In the genomic region with DNA sequence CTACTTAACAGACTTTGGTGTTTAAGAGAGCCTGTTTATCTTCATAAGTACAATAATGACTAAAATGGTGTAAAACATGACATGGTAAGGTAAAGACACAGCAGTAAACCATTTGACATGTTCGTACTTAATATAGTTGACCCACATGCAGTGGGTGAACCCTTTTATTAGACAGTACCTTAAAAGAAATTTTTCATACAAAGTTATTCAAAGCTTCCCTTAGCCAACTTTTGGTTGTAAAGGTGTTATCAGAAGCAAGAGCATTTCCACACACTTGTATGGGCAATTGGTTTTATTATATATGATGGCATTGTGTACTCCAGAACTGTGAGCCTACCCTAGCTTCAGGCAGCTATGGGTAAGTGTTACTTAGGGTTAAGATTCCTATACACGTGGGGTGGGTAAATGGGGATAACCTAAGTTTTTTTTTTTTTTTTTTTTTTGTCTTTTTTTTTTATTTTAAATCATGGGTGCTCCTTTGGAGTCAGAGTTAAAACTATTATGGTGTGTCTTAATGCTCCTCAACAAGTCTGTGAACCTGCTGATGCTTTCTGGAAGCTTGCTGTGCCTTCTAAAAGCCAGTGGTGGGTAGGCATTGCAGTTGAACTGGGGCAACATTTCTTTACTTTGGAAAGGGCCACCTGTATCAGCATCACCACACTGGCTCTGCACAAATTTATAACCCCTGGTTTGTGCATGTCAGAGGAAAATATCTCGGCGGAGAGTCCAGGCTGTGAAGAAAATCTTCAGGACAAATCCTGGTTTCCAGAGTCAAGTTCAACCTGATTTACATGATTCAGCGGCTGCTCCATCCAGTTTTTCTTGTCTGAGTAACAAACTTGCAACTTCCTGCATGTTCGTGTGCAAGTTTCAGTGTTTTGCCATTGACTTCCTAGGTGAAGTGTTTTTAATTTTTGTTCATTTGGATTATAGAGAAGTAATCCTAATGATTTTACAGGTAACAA, we compare ENCODE assay signal across 8 cellular contexts. TPM values are rescaled to one million over a fixed set of nuclear protein-coding genes. Genes with fewer than 3 reads are reported as not detected.
DNase-seq lines count a peak whose midpoint lies in the region; ATAC-seq, FAIRE-seq and TF ChIP-seq lines count a peak whose summit lies in the region.

No MANE protein-coding gene starts in this region.

- peaks cover 35 to 68% (median 60%) of the 10 kb centered on the region in 11 experiments for H3K36me3 ChIP-seq in BLaER1 treated with 17β-estradiol and CSF1 and Interleukin-3, amounts not matched to agents 10 nM and 100 nM
- H3K36me3 ChIP-seq in IMR-90 (ENCODE audit: control insufficient read depth, insufficient read depth, low read length) = peaks cover 11% of the 10 kb centered on the region
- peaks cover 69% of the 10 kb centered on the region for H3K36me3 ChIP-seq in K562 (ENCODE audit: control insufficient read depth, insufficient read depth, low read length)
- peaks cover 23% of the 10 kb centered on the region for H3K36me3 ChIP-seq in lower lobe of right lung
- H3K36me3 ChIP-seq in urinary bladder (ENCODE audit: insufficient read depth) = no peaks in the 10 kb centered on the region

- H3K4me1 ChIP-seq in BLaER1 treated with 17β-estradiol and CSF1 and Interleukin-3, amounts not matched to agents 10 nM and 100 nM = peaks cover 23 to 49% (median 42%) of the 10 kb centered on the region in 10 experiments
- H3K4me1 ChIP-seq in IMR-90 (ENCODE audit: control insufficient read depth, insufficient read depth, low read length) = peaks cover 3% of the 10 kb centered on the region
- peaks cover 0 to 11% of the 10 kb centered on the region in 2 experiments; a peak in 2 of 5 replicates for H3K4me1 ChIP-seq in K562 (replicated peaks in 1 of 2; ENCODE audit: control insufficient read depth in 2 of 2, insufficient read depth in 2 of 2, low read length in 2 of 2)
- peaks cover 41% of the 10 kb centered on the region for H3K4me1 ChIP-seq in lower lobe of right lung
- H3K4me1 ChIP-seq in urinary bladder (ENCODE audit: insufficient read depth) = no peaks in the 10 kb centered on the region

- H3K14ac ChIP-seq in IMR-90 (replicated peaks; ENCODE audit: low read depth, low read length) = peak overlapping the region; percentile 65; the same call in 1 of the 2 replicates

- BruUV-seq in IMR-90 (replicated peaks; lab: Mats Ljungman, UMichigan) (no TSS peak), K562 (replicated peaks; lab: Mats Ljungman, UMichigan) (no TSS peak)

- peaks cover 3 to 26% of the 10 kb centered on the region in 2 experiments; a peak in 3 of 4 replicates for H3K79me1 ChIP-seq in IMR-90 (ENCODE audit: low read depth in 1 of 2, low read length in 2 of 2)

- no peak overlapping the region for H3K56ac ChIP-seq in IMR-90 (ENCODE audit: extremely low read depth, insufficient read depth, low read length)

- H2BK15ac ChIP-seq in IMR-90 (ENCODE audit: low read depth, low read length) = no peak overlapping the region

- peak overlapping the region in 5 of 11 experiments; percentile 13 to 100 (median 99); a peak in 3 of 22 replicates for H3K27ac ChIP-seq in BLaER1 treated with 17β-estradiol and CSF1 and Interleukin-3, amounts not matched to agents 10 nM and 100 nM
- H3K27ac ChIP-seq in IMR-90 (ENCODE audit: insufficient read depth, low read length) (no peak overlapping the region), K562 (ENCODE audit: extremely low read depth, low read depth, low read length) (peak overlapping the region; percentile 98; the same call in 2 of the 3 replicates), lower lobe of right lung (peak overlapping the region; percentile 28), urinary bladder (ENCODE audit: low read depth) (no peak overlapping the region)

- H3K27me3 ChIP-seq in BLaER1 treated with 17β-estradiol and CSF1 and Interleukin-3, amounts not matched to agents 10 nM and 100 nM = no peaks in the 10 kb centered on the region
- H3K27me3 ChIP-seq in IMR-90 (ENCODE audit: control insufficient read depth, insufficient read depth, low read length) (no peaks in the 10 kb centered on the region), K562 (ENCODE audit: control insufficient read depth in 2 of 2, insufficient read depth in 2 of 2, low read length in 2 of 2) (no peaks in the 10 kb centered on the region), lower lobe of right lung (ENCODE audit: low read depth) (no peaks in the 10 kb centered on the region)

- TF ChIP-seq RAD21 in IMR-90 (IDR thresholded peaks at IDR 0.05; ENCODE audit: low read length) (no peak), K562 (CRISPR knock-in tag; conservative IDR thresholded peaks at IDR 0.05 in 1 of 2, IDR thresholded peaks at IDR 0.05 in 1 of 2) (no peak)

- H4K20me1 ChIP-seq in BLaER1 treated with 17β-estradiol and CSF1 and Interleukin-3, amounts not matched to agents 10 nM and 100 nM = peaks cover 60 to 76% (median 69%) of the 10 kb centered on the region in 11 experiments
- H4K20me1 ChIP-seq in IMR-90 (ENCODE audit: insufficient read depth, low read length) (peaks cover 51% of the 10 kb centered on the region), K562 (replicated peaks; ENCODE audit: control insufficient read depth, insufficient read depth, low read length) (peaks cover 26% of the 10 kb centered on the region)

- H2AK5ac ChIP-seq in IMR-90 (ENCODE audit: low read depth, low read length) = no peak overlapping the region

- in situ Hi-C loops in IMR-90 (cut with MboI; ENCODE audit: low sequenced_read_pairs) (loop anchor here (10.0 kb wide), 1 partner anchor 255 kb away; the partner anchor contains the start of genes DDIAS and PRCP), K562 (cut with MboI) (no loop called here)

- peak overlapping the region; percentile 85 to 98 (median 94) for H3K4me3 ChIP-seq in BLaER1 treated with 17β-estradiol and CSF1 and Interleukin-3, amounts not matched to agents 10 nM and 100 nM
- peak overlapping the region; percentile 71 for H3K4me3 ChIP-seq in IMR-90 (ENCODE audit: insufficient read depth, low read depth, low read length)
- peak overlapping the region; percentile 80 for H3K4me3 ChIP-seq in K562
- H3K4me3 ChIP-seq in lower lobe of right lung = peak overlapping the region; percentile 74
- H3K4me3 ChIP-seq in urinary bladder (ENCODE audit: low read depth, low read length) = peak overlapping the region; percentile 93

- peak overlapping the region; percentile 15 for H2AK9ac ChIP-seq in IMR-90 (replicated peaks; ENCODE audit: low read depth, low read length, poor library complexity)

- FAIRE-seq in K562 (lab: Jason Lieb, UNC) = no peak

- H3K9ac ChIP-seq in BLaER1 treated with 17β-estradiol and CSF1 and Interleukin-3, amounts not matched to agents 10 nM and 100 nM = peak overlapping the region; percentile 98 to 100 (median 99)
- H3K9ac ChIP-seq in IMR-90 (ENCODE audit: low read depth, low read length) = peak overlapping the region; percentile 100; the same call in 1 of the 2 replicates
- peak overlapping the region; percentile 70 to 98; a peak in 3 of 4 replicates for H3K9ac ChIP-seq in K562 (ENCODE audit: insufficient read depth in 1 of 2, low read depth in 2 of 2, low read length in 2 of 2)

- no peak overlapping the region for H2BK120ac ChIP-seq in IMR-90 (ENCODE audit: low read depth, low read length)

- H4K8ac ChIP-seq in IMR-90 (ENCODE audit: low read depth in 2 of 2, low read length in 2 of 2) = no peak overlapping the region; a peak in 1 of 4 replicates

- intact Hi-C loops in IMR-90 (cut with micrococcal nuclease) (loop anchor here (5.0 kb wide), 3 partner anchors 108 to 443 kb away; no protein-coding TSS in a partner anchor), K562 (cut with micrococcal nuclease) (no loop called here), lower lobe of right lung (cut with DNase I) (no loop called here)

- no peak for TF ChIP-seq EP300 in K562 (IDR thresholded peaks at IDR 0.05; ENCODE audit: low read length)

- H2AFZ ChIP-seq in IMR-90 (replicated peaks; ENCODE audit: low read length, poor library complexity) (no peak overlapping the region), K562 (ENCODE audit: low read depth, low read length) (no peak overlapping the region)

- peak overlapping the region; percentile 71; the same call in 1 of the 2 replicates for H3K23ac ChIP-seq in IMR-90 (ENCODE audit: low read depth, low read length)

- dilution Hi-C loops in IMR-90 (cut with HindIII; ENCODE audit: low sequenced_read_pairs, unreplicated experiment) = loop anchor here (25.0 kb wide), 1 partner anchor 98 kb away; the partner anchor contains the start of gene RAB30

- H2BK5ac ChIP-seq in IMR-90 (ENCODE audit: low read depth, low read length, poor library complexity, severe bottlenecking) = peak overlapping the region; percentile 5

- POLR2A ChIA-PET in IMR-90 (lab: Charles Lee; ENCODE audit: unreplicated experiment) = interaction anchor here (1.1 kb wide), 1 partner anchor 10 kb away, joined by 3 read pairs; no protein-coding TSS in a partner anchor
- POLR2A ChIA-PET in K562 (lab: Yijun Ruan, JAX) = interaction anchor here (0.6 to 1.3 kb wide), 5 partner anchors 9 to 80 kb away, joined by 3 to 13 read pairs (median 4); no protein-coding TSS in a partner anchor

- no peak overlapping the region for H4K91ac ChIP-seq in IMR-90 (ENCODE audit: insufficient read depth, low read depth, low read length)

- H2BK20ac ChIP-seq in IMR-90 (ENCODE audit: low read depth, low read length) = no peak overlapping the region

- CTCF ChIA-PET in IMR-90 (lab: Yijun Ruan, JAX) (interaction anchor here (1.4 kb wide), 1 partner anchor 10 kb away, joined by 5 read pairs; no protein-coding TSS in a partner anchor), K562 (lab: Yijun Ruan, JAX; ENCODE audit: low intra/inter-chr PET ratio) (no interaction called here)

- no peaks in the 10 kb centered on the region for H3K9me3 ChIP-seq in BLaER1 treated with 17β-estradiol and CSF1 and Interleukin-3, amounts not matched to agents 10 nM and 100 nM (replicated peaks in 1 of 11)
- no peaks in the 10 kb centered on the region for H3K9me3 ChIP-seq in IMR-90 (ENCODE audit: control insufficient read depth, insufficient read depth, low read length)
- 0 out of 2 replicates have a peak, but pooled peaks cover 3% of the 10 kb centered on the region for H3K9me3 ChIP-seq in K562 (replicated peaks; ENCODE audit: control insufficient read depth, insufficient read depth, low read depth, low read length)
- H3K9me3 ChIP-seq in lower lobe of right lung = no peaks in the 10 kb centered on the region

- TF ChIP-seq CTCF in IMR-90 (conservative IDR thresholded peaks at IDR 0.05; ENCODE audit: low read depth, low read length) (no peak), K562 (IDR thresholded peaks at IDR 0.05 in 2 of 3, conservative IDR thresholded peaks at IDR 0.05 in 1 of 3; ENCODE audit: insufficient read depth in 2 of 3, low read depth in 1 of 3, low read length in 3 of 3) (no peak), lower lobe of right lung (IDR thresholded peaks at IDR 0.05) (no peak)

- no peak overlapping the region for H4K5ac ChIP-seq in IMR-90 (ENCODE audit: low read depth, low read length)

- TF ChIP-seq POLR2A in IMR-90 (IDR thresholded peaks at IDR 0.05; ENCODE audit: low read depth, low read length) (peak; percentile 34; the same call in 1 of the 2 replicates), K562 (conservative IDR thresholded peaks at IDR 0.05) (peak; percentile 48)

- peaks cover 6% of the 10 kb centered on the region; the same call in 1 of the 2 replicates for H3K9me1 ChIP-seq in IMR-90 (ENCODE audit: insufficient read depth, low read length)
- H3K9me1 ChIP-seq in K562 (ENCODE audit: control insufficient read depth, insufficient read depth, low read length) = no peaks in the 10 kb centered on the region

- H3K4ac ChIP-seq in IMR-90 (ENCODE audit: low read depth, low read length) = no peak overlapping the region

- 79% methylated on average over 2 of the region's 6 CpGs; no CpG with 5 or more reads in 1 of the 2 experiments for WGBS in IMR-90 (ENCODE audit: extremely low coverage in 2 of 2, insufficient read length in 1 of 2), 2 experiments
- WGBS in K562 (ENCODE audit: insufficient coverage, low coverage, missing lambda C conversion rate) = 15% methylated on average over 6 of the region's 6 CpGs
- WGBS in urinary bladder = 29% methylated on average over 6 of the region's 6 CpGs

- ATAC-seq in IMR-90 (ENCODE audit: low read depth) (no peak), K562 (no peak), lower lobe of right lung (no peak), GM21390 (IDR thresholded peaks at IDR 0.05; ENCODE audit: unreplicated experiment) (no peak)

- DNase-seq in IMR-90 = peak; percentile 49
- no peak for DNase-seq in K562 (ENCODE audit: extremely low read depth in 1 of 4, low spot score in 3 of 4)
- DNase-seq in lower lobe of right lung = no peak
- DNase-seq in NK-92 (lab: John Stamatoyannopoulos, UW; ENCODE audit: unreplicated experiment) = no peak
- DNase-seq in NCI-H1930 (lab: John Stamatoyannopoulos, UW) = no peak

- peaks cover 82% of the 10 kb centered on the region for H3K79me2 ChIP-seq in K562 (ENCODE audit: control insufficient read depth, insufficient read depth, low read length)

- H3K18ac ChIP-seq in IMR-90 (ENCODE audit: low read depth, low read length) = no peak overlapping the region

- H3K4me2 ChIP-seq in BLaER1 treated with 17β-estradiol and CSF1 and Interleukin-3, amounts not matched to agents 10 nM and 100 nM = peak overlapping the region; percentile 71 to 97 (median 94)
- H3K4me2 ChIP-seq in IMR-90 (ENCODE audit: low read depth, low read length) = peak overlapping the region; percentile 96
- H3K4me2 ChIP-seq in K562 (ENCODE audit: insufficient read depth, low read length) = peak overlapping the region; percentile 93

RNA-seq across cellular contexts. Expression of gene PCF11, which starts 3.3 kb away (rescaled TPM):
- total RNA-seq in IMR-90 (2012; rRNA removed) = 26.7 and 34.2 TPM in 2 replicates
- 16.2 and 19.2 TPM in 2 replicates for polyA plus RNA-seq in IMR-90 (2012; rRNA removed)
- 7.3 and 12.7 TPM in 2 replicates for polyA plus RNA-seq in IMR-90 (2012; cell fraction: cytosol; rRNA removed)
- 84.8 and 142 TPM in 2 replicates for polyA plus RNA-seq in IMR-90 (2012; cell fraction: nucleus; rRNA removed; ENCODE audit: low replicate concordance)
- total RNA-seq in K562 (2011; cell fraction: chromatin; rRNA removed; ENCODE audit: low replicate concordance) = 149 and 246 TPM in 2 replicates
- 121 and 125 TPM in 2 replicates for total RNA-seq in K562 (2011; cell fraction: nucleolus; rRNA removed)
- total RNA-seq in K562 (2011; cell fraction: nucleoplasm; rRNA removed) = 244 and 270 TPM in 2 replicates
- total RNA-seq in K562 (2014; rRNA removed) = 37.4 and 42.4 TPM in 2 replicates
- total RNA-seq in K562 (2014; rRNA removed; fragmentation: Illumina TruSeq; extraction: Trizol) = 63.3 and 71.5 TPM in 2 replicates
- 64.1 and 71.8 TPM in 2 replicates for total RNA-seq in K562 (2015; rRNA removed; fragmentation: Illumina TruSeq; extraction: Trizol)
- 48.6 and 54.4 TPM in 2 replicates for total RNA-seq in K562 (2021)
- polyA plus RNA-seq in K562 (2011; rRNA removed) = 91.6 and 104 TPM in 2 replicates
- 41.1 and 92.3 TPM in 2 replicates for polyA plus RNA-seq in K562 (2011; cell fraction: cytosol; rRNA removed)
- polyA plus RNA-seq in K562 (2011; cell fraction: nucleus; rRNA removed) = 249 and 310 TPM in 2 replicates
- polyA plus RNA-seq in K562 (2012) = 36.3 and 47.3 TPM in 2 replicates
- 50.1 and 53.9 TPM in 2 replicates for polyA plus RNA-seq in K562 (2014; fragmentation: Illumina TruSeq; extraction: Trizol)
- 10 to 100 TPM in 1 of 2 experiments, 1 to 10 TPM in 1; 9.3 to 11.3 TPM for polyA plus RNA-seq in K562 (2014; fragmentation: Nextera tagmentation; extraction: Ambion mirVana)
- 77.6 and 78.0 TPM in 2 replicates for polyA plus RNA-seq in K562 (2014; rRNA removed)
- polyA minus RNA-seq in K562 (2011; rRNA and poly(A)+ RNA removed) = 93.4 and 117 TPM in 2 replicates
- 21.8 and 22.7 TPM in 2 replicates for polyA minus RNA-seq in K562 (2011; cell fraction: cytosol; rRNA and poly(A)+ RNA removed)
- 133 and 206 TPM in 2 replicates for polyA minus RNA-seq in K562 (2011; cell fraction: nucleus; rRNA and poly(A)+ RNA removed)
- 58.6 TPM for total RNA-seq in lower lobe of right lung
- 75.2 TPM for total RNA-seq in urinary bladder
- 38.1 TPM for polyA plus RNA-seq in urinary bladder

RNA-seq across cellular contexts. Expression of gene ANKRD42, which starts 33.3 kb away (rescaled TPM):
- total RNA-seq in IMR-90 (2012; rRNA removed) = 5.6 and 6.9 TPM in 2 replicates
- 4.2 and 5.2 TPM in 2 replicates for polyA plus RNA-seq in IMR-90 (2012; rRNA removed)
- 2.9 and 3.5 TPM in 2 replicates for polyA plus RNA-seq in IMR-90 (2012; cell fraction: cytosol; rRNA removed)
- polyA plus RNA-seq in IMR-90 (2012; cell fraction: nucleus; rRNA removed; ENCODE audit: low replicate concordance) = 3.1 and 7.1 TPM in 2 replicates
- total RNA-seq in K562 (2011; cell fraction: chromatin; rRNA removed; ENCODE audit: low replicate concordance) = 3.1 and 7.2 TPM in 2 replicates
- 2.5 and 3.6 TPM in 2 replicates for total RNA-seq in K562 (2011; cell fraction: nucleolus; rRNA removed)
- 4.7 and 8.2 TPM in 2 replicates for total RNA-seq in K562 (2011; cell fraction: nucleoplasm; rRNA removed)
- total RNA-seq in K562 (2014; rRNA removed) = 6.0 and 7.2 TPM in 2 replicates
- 4.2 and 4.3 TPM in 2 replicates for total RNA-seq in K562 (2014; rRNA removed; fragmentation: Illumina TruSeq; extraction: Trizol)
- 4.1 and 6.4 TPM in 2 replicates for total RNA-seq in K562 (2015; rRNA removed; fragmentation: Illumina TruSeq; extraction: Trizol)
- 6.1 and 6.7 TPM in 2 replicates for total RNA-seq in K562 (2021)
- polyA plus RNA-seq in K562 (2011; rRNA removed) = 8.2 and 9.1 TPM in 2 replicates
- polyA plus RNA-seq in K562 (2011; cell fraction: cytosol; rRNA removed) = 3.1 and 6.0 TPM in 2 replicates
- polyA plus RNA-seq in K562 (2011; cell fraction: nucleus; rRNA removed) = 9.4 and 10.3 TPM in 2 replicates
- 4.4 and 5.3 TPM in 2 replicates for polyA plus RNA-seq in K562 (2012)
- 5.3 and 6.6 TPM in 2 replicates for polyA plus RNA-seq in K562 (2014; fragmentation: Illumina TruSeq; extraction: Trizol)
- polyA plus RNA-seq in K562 (2014; fragmentation: Nextera tagmentation; extraction: Ambion mirVana) = 1 to 10 TPM; 2.8 to 5.5 TPM
- polyA plus RNA-seq in K562 (2014; rRNA removed) = 7.0 and 8.8 TPM in 2 replicates
- 5.0 and 7.3 TPM in 2 replicates for polyA minus RNA-seq in K562 (2011; rRNA and poly(A)+ RNA removed)
- polyA minus RNA-seq in K562 (2011; cell fraction: cytosol; rRNA and poly(A)+ RNA removed) = 2.3 and 2.7 TPM in 2 replicates
- polyA minus RNA-seq in K562 (2011; cell fraction: nucleus; rRNA and poly(A)+ RNA removed) = 4.6 and 5.7 TPM in 2 replicates
- total RNA-seq in lower lobe of right lung = 15.9 TPM
- 6.4 TPM for total RNA-seq in urinary bladder
- polyA plus RNA-seq in urinary bladder = 9.6 TPM

Comparison
In these comparisons a context has a peak if more than half of its experiments do, and no peak if none do; other contexts are left out.
1. H3K27ac ChIP-seq: peak in K562 (single experiment) and lower lobe of right lung (single experiment); none in IMR-90 (single experiment) and urinary bladder (single experiment).
2. Peak in every context shown above with its lines, with median percentiles within 50 percentile points of each other: H3K4me2 ChIP-seq, H3K4me3 ChIP-seq and H3K9ac ChIP-seq.